ENCODE assay signal across 9 cellular contexts in genomic region chr4:147821555-147821954, GRCh38.
DNase-seq lines count a peak whose midpoint lies in the region; ATAC-seq and TF ChIP-seq lines count a peak whose summit lies in the region.
"Had no signal": no experiment of that assay in that cellular context is flagged by ENCODE, and none has a peak within 500 bp of the region (broad histone marks: within the 10 kb centered on the region; RNA-seq: fewer than 3 reads in every experiment).

No MANE protein-coding gene starts in this region.

- peak overlapping the region; percentile 84 for H3K27ac Mint-ChIP-seq in MCF 10A (ENCODE audit: low read depth, unreplicated experiment)

- H3K4me1 ChIP-seq in rectal smooth muscle tissue (ENCODE audit: control insufficient read depth, insufficient read depth, low read length), result peaks cover 41% of the 10 kb centered on the region

- no peaks in the 10 kb centered on the region for H3K36me3 ChIP-seq in rectal smooth muscle tissue (ENCODE audit: control insufficient read depth, insufficient read depth, low read length)

- no peak overlapping the region for H3K9ac ChIP-seq in rectal smooth muscle tissue (ENCODE audit: low read length)

- DNase-seq in MCF 10A (ENCODE audit: unreplicated experiment) (peak; percentile 22), NAMALWA (ENCODE audit: low spot score) (no peak), glomerular visceral epithelial cell (ENCODE audit: extremely low spot score) (no peak), GOT3 (lab: John Stamatoyannopoulos, UW) (no peak), D341Med (ENCODE audit: low spot score) (no peak)
- DNase-seq: NCI-H524 treated with DMSO at 0.1 percent for 48 hours had no signal

- H3K4me3 Mint-ChIP-seq in MCF 10A (ENCODE audit: unreplicated experiment), result no peak overlapping the region

- H3K36me3 Mint-ChIP-seq in MCF 10A (ENCODE audit: insufficient read depth, unreplicated experiment), result peaks cover 18% of the 10 kb centered on the region

- H3K4me1 Mint-ChIP-seq in MCF 10A (ENCODE audit: insufficient read depth, unreplicated experiment), result peaks cover 52% of the 10 kb centered on the region

- peak; percentile 75 for ATAC-seq in GM19035 (IDR thresholded peaks at IDR 0.05; ENCODE audit: unreplicated experiment)
- peak; percentile 53 for ATAC-seq in HG02852 (IDR thresholded peaks at IDR 0.05; ENCODE audit: unreplicated experiment)

- intact Hi-C loops in MCF 10A (cut with micrococcal nuclease), result no loop called here

- H3K9me3 Mint-ChIP-seq in MCF 10A (ENCODE audit: unreplicated experiment), result no peaks in the 10 kb centered on the region

- H3K27me3 ChIP-seq in rectal smooth muscle tissue (ENCODE audit: control insufficient read depth, insufficient read depth, low read length), result no peaks in the 10 kb centered on the region

- peak overlapping the region; percentile 66 for H3K27ac ChIP-seq in rectal smooth muscle tissue (ENCODE audit: low read depth, low read length)

- CTCF ChIA-PET in MCF 10A (lab: Yijun Ruan, JAX), result interaction anchor here (0.6 to 2.5 kb wide), 7 partner anchors 10 to 419 kb away, joined by 3 to 12 read pairs (median 4); no protein-coding TSS in a partner anchor

- H3K4me3 ChIP-seq in rectal smooth muscle tissue (ENCODE audit: low read length), result no peak overlapping the region

- no peak for TF ChIP-seq CTCF in MCF 10A (IDR thresholded peaks at IDR 0.05; ENCODE audit: unreplicated experiment)

- no TSS peak for BruUV-seq in MCF 10A (replicated peaks; lab: Mats Ljungman, UMichigan)

- POLR2A ChIA-PET in MCF 10A (lab: Yijun Ruan, JAX), result interaction anchor here (0.6 to 5.1 kb wide), 17 partner anchors 9 to 204 kb away, joined by 3 to 54 read pairs (median 4); partner anchors contain the start of genes ARHGAP10, PRMT9 and TMEM184C

- H3K27me3 Mint-ChIP-seq in MCF 10A (ENCODE audit: insufficient read depth, unreplicated experiment), result no peaks in the 10 kb centered on the region
